9 cellular contexts compared by ENCODE assay signal in genomic region chr4:125750827-125751466, GRCh38.
DNase-seq lines count a peak whose midpoint lies in the region; ATAC-seq and TF ChIP-seq lines count a peak whose summit lies in the region.
"Had no signal": no experiment of that assay in that cellular context is flagged by ENCODE, and none has a peak within 500 bp of the region (broad histone marks: within the 10 kb centered on the region; RNA-seq: fewer than 3 reads in every experiment).

No MANE protein-coding gene starts in this region.

- no peak overlapping the region for H3K9ac ChIP-seq in neural progenitor cell

- ATAC-seq in Panc1 (peak; percentile 98), HG03196 (IDR thresholded peaks at IDR 0.05; ENCODE audit: unreplicated experiment) (no peak)
- no peak for ATAC-seq in activated CD8-positive, alpha-beta T cell treated with anti-CD3 and anti-CD28 coated beads, Interleukin-2, amount 10 ng/mL, durations not matched to agents 7 days and 5 days

- no peak overlapping the region for H3K27ac Mint-ChIP-seq in Calu3 (ENCODE audit: unreplicated experiment)
- peak overlapping the region; percentile 13 for H3K27ac Mint-ChIP-seq in neural progenitor cell
- H3K27ac Mint-ChIP-seq in activated CD8-positive, alpha-beta T cell treated with anti-CD3 and anti-CD28 coated beads, Interleukin-2, amount 10 ng/mL, durations not matched to agents 7 days and 5 days, result no peak overlapping the region
- H3K27ac Mint-ChIP-seq: activated naive CD4-positive, alpha-beta T cell treated with anti-CD3 and anti-CD28 coated beads for 36 hours had no signal

- H3K4me2 ChIP-seq in neural progenitor cell, result no peak overlapping the region

- H3K27me3 Mint-ChIP-seq in Calu3 (ENCODE audit: unreplicated experiment) (no peaks in the 10 kb centered on the region), neural progenitor cell (ENCODE audit: insufficient read depth, low read depth) (no peaks in the 10 kb centered on the region)
- no peaks in the 10 kb centered on the region for H3K27me3 Mint-ChIP-seq in activated CD8-positive, alpha-beta T cell treated with anti-CD3 and anti-CD28 coated beads, Interleukin-2, amount 10 ng/mL, durations not matched to agents 7 days and 5 days (ENCODE audit: low read depth)

- no peaks in the 10 kb centered on the region; the same call in 1 of the 2 replicates for H3K4me1 ChIP-seq in Panc1 (ENCODE audit: control insufficient read depth, insufficient read depth, low read length)
- H3K4me1 ChIP-seq in neural progenitor cell, result peaks cover 7% of the 10 kb centered on the region

- DNase-seq in Calu3 (peak; percentile 22), Panc1 (ENCODE audit: low read depth, low spot score) (no peak), fibroblast of pulmonary artery (ENCODE audit: low read depth) (peak; percentile 85), neural progenitor cell (ENCODE audit: low spot score) (peak; percentile 70), NCI-H526 treated with DMSO at 0.1 percent for 48 hours (lab: John Stamatoyannopoulos, UW) (no peak), NK-92 (lab: John Stamatoyannopoulos, UW; ENCODE audit: unreplicated experiment) (no peak)
- DNase-seq in activated CD8-positive, alpha-beta T cell treated with anti-CD3 and anti-CD28 coated beads, Interleukin-2, amount 10 ng/mL, durations not matched to agents 7 days and 5 days, result no peak
- DNase-seq: activated naive CD4-positive, alpha-beta T cell treated with anti-CD3 and anti-CD28 coated beads for 36 hours had no signal

- no peak overlapping the region for H3K4me3 ChIP-seq in Panc1 (ENCODE audit: low read depth in 2 of 2, low read length in 2 of 2)
- H3K4me3 ChIP-seq in fibroblast of pulmonary artery (replicated peaks; ENCODE audit: low read depth, low read length), result no peak overlapping the region
- H3K4me3 ChIP-seq in neural progenitor cell, result no peak overlapping the region

- no peaks in the 10 kb centered on the region for H4K20me1 ChIP-seq in neural progenitor cell (ENCODE audit: low read depth)

- no peaks in the 10 kb centered on the region; the same call in 1 of the 2 replicates for H3K9me3 ChIP-seq in Panc1 (ENCODE audit: control insufficient read depth, insufficient read depth, low read depth, low read length)
- no peaks in the 10 kb centered on the region for H3K9me3 ChIP-seq in neural progenitor cell (ENCODE audit: low read depth)

- H3K27ac ChIP-seq in Panc1 (ENCODE audit: low read length) (peak overlapping the region; percentile 61), neural progenitor cell (no peak overlapping the region)

- no peaks in the 10 kb centered on the region for H3K27me3 ChIP-seq in Panc1 (ENCODE audit: control insufficient read depth, insufficient read depth, low read length)
- H3K27me3 ChIP-seq in neural progenitor cell, result no peaks in the 10 kb centered on the region

- intact Hi-C loops in Calu3 (cut with micrococcal nuclease; ENCODE audit: unreplicated experiment), result loop anchor here (1.0 kb wide), 1 partner anchor 438 kb away; no protein-coding TSS in a partner anchor
- intact Hi-C loops in Panc1 (cut with micrococcal nuclease; ENCODE audit: unreplicated experiment), result loop anchor here (1.0 kb wide), 1 partner anchor 438 kb away; no protein-coding TSS in a partner anchor

- POLR2A ChIA-PET in Panc1 (lab: Charles Lee), result no interaction called here
- POLR2A ChIA-PET in activated CD8-positive, alpha-beta T cell treated with anti-CD3 and anti-CD28 coated beads, Interleukin-2, amount 10 ng/mL, durations not matched to agents 7 days and 5 days (lab: Charles Lee), result no interaction called here

- H3K4me3 Mint-ChIP-seq in Calu3 (ENCODE audit: low read depth, unreplicated experiment) (no peak overlapping the region), neural progenitor cell (peak overlapping the region; percentile 44)
- H3K4me3 Mint-ChIP-seq in activated CD8-positive, alpha-beta T cell treated with anti-CD3 and anti-CD28 coated beads, Interleukin-2, amount 10 ng/mL, durations not matched to agents 7 days and 5 days, result no peak overlapping the region
- H3K4me3 Mint-ChIP-seq: activated naive CD4-positive, alpha-beta T cell treated with anti-CD3 and anti-CD28 coated beads for 36 hours had no signal

- H3K9me3 Mint-ChIP-seq in Calu3 (ENCODE audit: low read depth, unreplicated experiment), result peaks cover 4% of the 10 kb centered on the region
- peaks cover 12% of the 10 kb centered on the region for H3K9me3 Mint-ChIP-seq in neural progenitor cell
- peaks cover 10% of the 10 kb centered on the region for H3K9me3 Mint-ChIP-seq in activated CD8-positive, alpha-beta T cell treated with anti-CD3 and anti-CD28 coated beads, Interleukin-2, amount 10 ng/mL, durations not matched to agents 7 days and 5 days (ENCODE audit: insufficient read depth)

- H3K36me3 Mint-ChIP-seq in Calu3 (ENCODE audit: insufficient read depth, unreplicated experiment), result no peaks in the 10 kb centered on the region
- H3K36me3 Mint-ChIP-seq in neural progenitor cell, result no peaks in the 10 kb centered on the region
- no peaks in the 10 kb centered on the region for H3K36me3 Mint-ChIP-seq in activated CD8-positive, alpha-beta T cell treated with anti-CD3 and anti-CD28 coated beads, Interleukin-2, amount 10 ng/mL, durations not matched to agents 7 days and 5 days (ENCODE audit: low read depth)

- H3K79me2 ChIP-seq in neural progenitor cell (ENCODE audit: low read depth), result no peaks in the 10 kb centered on the region

- CTCF ChIA-PET in Calu3 (lab: Charles Lee), result interaction anchor here (1.7 kb wide), 1 partner anchor 437 kb away, joined by 31 read pairs; the partner anchor contains the start of gene FAT4
- CTCF ChIA-PET in Panc1 (lab: Charles Lee), result interaction anchor here (0.6 to 1.0 kb wide), 3 partner anchors 12 to 436 kb away, joined by 3 to 6 read pairs (median 3); partner anchors contain the start of gene FAT4
- CTCF ChIA-PET in activated CD8-positive, alpha-beta T cell treated with anti-CD3 and anti-CD28 coated beads, Interleukin-2, amount 10 ng/mL, durations not matched to agents 7 days and 5 days (lab: Charles Lee), result no interaction called here

- no peaks in the 10 kb centered on the region for H3F3A ChIP-seq in neural progenitor cell (ENCODE audit: low read depth)

- peak overlapping the region; percentile 77 for H2AFZ ChIP-seq in neural progenitor cell (replicated peaks)

- in situ Hi-C loops in Panc1 (cut with HindIII; ENCODE audit: low pct_unique_long_range_greater_than_20kb, low sequenced_read_pairs), result no loop called here

- peaks cover 8% of the 10 kb centered on the region for H3K4me1 Mint-ChIP-seq in Calu3 (ENCODE audit: low read depth, unreplicated experiment)
- peaks cover 15% of the 10 kb centered on the region for H3K4me1 Mint-ChIP-seq in neural progenitor cell
- no peaks in the 10 kb centered on the region for H3K4me1 Mint-ChIP-seq in activated CD8-positive, alpha-beta T cell treated with anti-CD3 and anti-CD28 coated beads, Interleukin-2, amount 10 ng/mL, durations not matched to agents 7 days and 5 days (ENCODE audit: low read depth)

- TF ChIP-seq CTCF in Calu3 (IDR thresholded peaks at IDR 0.05; ENCODE audit: unreplicated experiment), result peak; percentile 30
- TF ChIP-seq CTCF in Panc1 (IDR thresholded peaks at IDR 0.05), result peak; percentile 72
- TF ChIP-seq CTCF in fibroblast of pulmonary artery (IDR thresholded peaks at IDR 0.05; ENCODE audit: low read length, missing control alignments), result peak; percentile 65
- peak; percentile 61 for TF ChIP-seq CTCF in neural progenitor cell (IDR thresholded peaks at IDR 0.05)

- no TSS peak for BruUV-seq in Calu3 (replicated peaks; lab: Mats Ljungman, UMichigan)
- BruUV-seq in Panc1 (replicated peaks; lab: Mats Ljungman, UMichigan), result no TSS peak

- no peaks in the 10 kb centered on the region for H3K36me3 ChIP-seq in Panc1 (ENCODE audit: control insufficient read depth, insufficient read depth, low read length)
- no peaks in the 10 kb centered on the region for H3K36me3 ChIP-seq in neural progenitor cell

Comparison
In these comparisons a context has a peak if more than half of its experiments do, and no peak if none do; other contexts are left out.
1. DNase-seq: peak in Calu3 (single experiment), fibroblast of pulmonary artery (single experiment) and neural progenitor cell (single experiment); none in Panc1 (single experiment), NCI-H526 treated with DMSO at 0.1 percent for 48 hours (single experiment), NK-92 (single experiment) and activated CD8-positive, alpha-beta T cell treated with anti-CD3 and anti-CD28 coated beads, Interleukin-2, amount 10 ng/mL, durations not matched to agents 7 days and 5 days (single experiment).
2. Peak in every context shown above with its lines, with median percentiles within 50 percentile points of each other: CTCF ChIP-seq.